In the genomic region with DNA sequence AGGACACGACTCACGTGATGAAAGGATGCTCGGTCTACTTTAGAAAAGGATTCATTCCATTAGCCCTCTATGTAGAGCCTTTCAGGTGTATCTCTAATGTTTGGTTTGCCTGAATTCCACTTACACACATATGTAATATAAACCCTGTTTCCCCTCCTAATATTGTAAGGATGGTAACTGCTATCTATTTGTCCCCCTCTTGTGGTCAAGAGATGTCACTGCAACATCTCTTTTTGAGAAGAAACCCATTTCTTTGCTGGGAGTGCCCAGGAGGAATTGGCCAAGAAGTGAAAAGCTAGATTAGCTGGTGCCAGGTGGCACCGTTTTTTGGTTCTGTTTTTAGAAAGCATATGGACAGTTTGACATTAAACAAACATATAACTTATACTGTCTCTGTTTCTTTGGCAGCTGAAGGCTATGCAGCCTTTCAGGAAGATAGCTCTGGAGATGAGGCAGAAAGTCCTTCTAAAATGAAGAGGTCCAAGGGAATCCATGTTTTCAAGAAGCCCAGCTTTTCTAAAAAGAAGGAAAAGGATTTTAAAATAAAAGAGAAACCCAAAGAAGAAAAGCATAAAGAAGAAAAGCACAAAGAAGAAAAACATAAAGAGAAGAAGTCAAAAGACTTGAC, we compare ENCODE assay signal across 8 cellular contexts. TPM values are rescaled to one million over a fixed set of nuclear protein-coding genes. Genes with fewer than 3 reads are reported as not detected.
DNase-seq lines count a peak whose midpoint lies in the region; ATAC-seq, FAIRE-seq and TF ChIP-seq lines count a peak whose summit lies in the region.

No MANE protein-coding gene starts in this region.

- DNase-seq in GM06990 (ENCODE audit: extremely low read depth, insufficient read length) = no peak
- DNase-seq in NCI-H2029 treated with DMSO at 0.1 percent for 48 hours (lab: John Stamatoyannopoulos, UW) = peak; percentile 9
- no peak for DNase-seq in WTC11 (ENCODE audit: low spot score)
- DNase-seq in left ventricle myocardium inferior = no peak
- no peak for DNase-seq in smooth muscle cell (lab: John Stamatoyannopoulos, UW; ENCODE audit: unreplicated experiment)
- DNase-seq in posterior vena cava (ENCODE audit: low spot score) = no peak

- no peak overlapping the region for H3K27ac ChIP-seq in left ventricle myocardium inferior (replicated peaks)
- H3K27ac ChIP-seq in smooth muscle cell (ENCODE audit: low read depth) = no peak overlapping the region

- H3K4me3 Mint-ChIP-seq in WTC11 = no peak overlapping the region

- no peak overlapping the region for H3K4me2 ChIP-seq in smooth muscle cell

- peak; percentile 80 for TF ChIP-seq CTCF in GM06990 (IDR thresholded peaks at IDR 0.05; ENCODE audit: insufficient read depth, low read length, poor library complexity, severe bottlenecking)
- peak; percentile 75 for TF ChIP-seq CTCF in WTC11 (IDR thresholded peaks at IDR 0.05)
- TF ChIP-seq CTCF in left ventricle myocardium inferior (IDR thresholded peaks at IDR 0.05; ENCODE audit: borderline replicate concordance) = peak; percentile 85
- TF ChIP-seq CTCF in smooth muscle cell (IDR thresholded peaks at IDR 0.05; ENCODE audit: borderline replicate concordance, insufficient read depth, poor library complexity, severe bottlenecking) = peak; percentile 86

- no peaks in the 10 kb centered on the region; the same call in none of the 2 replicates for H3K36me3 ChIP-seq in GM06990 (ENCODE audit: control insufficient read depth, insufficient read depth, low read length)
- peaks cover 27% of the 10 kb centered on the region for H3K36me3 ChIP-seq in left ventricle myocardium inferior
- H3K36me3 ChIP-seq in smooth muscle cell (ENCODE audit: low read depth) = no peaks in the 10 kb centered on the region

- no peak overlapping the region for H2AFZ ChIP-seq in smooth muscle cell (ENCODE audit: low read depth)

- ATAC-seq in WTC11 (peak; percentile 30; the same call in 1 of the 2 replicates), HG02588 (IDR thresholded peaks at IDR 0.05; ENCODE audit: unreplicated experiment) (no peak)

- H3K9me3 ChIP-seq in left ventricle myocardium inferior (replicated peaks) = no peaks in the 10 kb centered on the region
- no peaks in the 10 kb centered on the region for H3K9me3 ChIP-seq in smooth muscle cell (replicated peaks; ENCODE audit: low read depth)

- intact Hi-C loops in left ventricle myocardium inferior (cut with micrococcal nuclease) = no loop called here
- intact Hi-C loops in posterior vena cava (cut with DNase I) = no loop called here

- CTCF ChIA-PET in WTC11 (lab: Charles Lee) = interaction anchor here (0.6 to 2.9 kb wide), 19 partner anchors 9 to 716 kb away, joined by 3 to 20 read pairs (median 3); a partner anchor contains a TSS

- H3K79me2 ChIP-seq in smooth muscle cell (ENCODE audit: low read depth) = peaks cover 25% of the 10 kb centered on the region

- peak; percentile 78 for FAIRE-seq in A204.1 (lab: Jason Lieb, UNC)

- 0 out of 2 replicates have a peak overlapping the region, but pooled peaks have one; percentile 53 for H3K27ac Mint-ChIP-seq in WTC11

- POLR2A ChIA-PET in WTC11 (lab: Charles Lee) = no interaction called here

- H3K27me3 Mint-ChIP-seq in WTC11 (ENCODE audit: low read depth) = no peaks in the 10 kb centered on the region

- H3K9ac ChIP-seq in smooth muscle cell (ENCODE audit: low read depth) = no peak overlapping the region

- H4K20me1 ChIP-seq in smooth muscle cell (ENCODE audit: low read depth) = peaks cover 28% of the 10 kb centered on the region

- WGBS in smooth muscle cell (ENCODE audit: low lambda C conversion rate) = 69% methylated on average over 4 of the region's 4 CpGs

- peaks cover 10% of the 10 kb centered on the region for H3K4me1 Mint-ChIP-seq in WTC11

- no peaks in the 10 kb centered on the region for H3F3A ChIP-seq in smooth muscle cell (ENCODE audit: low read depth)

- no peaks in the 10 kb centered on the region for H3K9me3 Mint-ChIP-seq in WTC11

- H3K4me3 ChIP-seq in GM06990 (replicated peaks; ENCODE audit: low read depth, low read length) (no peak overlapping the region), left ventricle myocardium inferior (no peak overlapping the region), smooth muscle cell (no peak overlapping the region)

- H3K36me3 Mint-ChIP-seq in WTC11 = peaks cover 18% of the 10 kb centered on the region

- no peaks in the 10 kb centered on the region for H3K27me3 ChIP-seq in GM06990 (replicated peaks; ENCODE audit: control insufficient read depth, insufficient read depth, low read length)
- H3K27me3 ChIP-seq in left ventricle myocardium inferior (ENCODE audit: low read depth) = no peaks in the 10 kb centered on the region
- no peaks in the 10 kb centered on the region for H3K27me3 ChIP-seq in smooth muscle cell (ENCODE audit: low read depth)

- H3K4me1 ChIP-seq in left ventricle myocardium inferior (peaks cover 16% of the 10 kb centered on the region), smooth muscle cell (ENCODE audit: low read depth) (no peaks in the 10 kb centered on the region)

TF ChIP-seq in WTC11, 78 proteins besides CTCF, POLR2A, EP300 and RAD21:
- TF ChIP-seq RORB (CRISPR knock-in tag; IDR thresholded peaks at IDR 0.05) = no peak
- TF ChIP-seq, protein P1, sequence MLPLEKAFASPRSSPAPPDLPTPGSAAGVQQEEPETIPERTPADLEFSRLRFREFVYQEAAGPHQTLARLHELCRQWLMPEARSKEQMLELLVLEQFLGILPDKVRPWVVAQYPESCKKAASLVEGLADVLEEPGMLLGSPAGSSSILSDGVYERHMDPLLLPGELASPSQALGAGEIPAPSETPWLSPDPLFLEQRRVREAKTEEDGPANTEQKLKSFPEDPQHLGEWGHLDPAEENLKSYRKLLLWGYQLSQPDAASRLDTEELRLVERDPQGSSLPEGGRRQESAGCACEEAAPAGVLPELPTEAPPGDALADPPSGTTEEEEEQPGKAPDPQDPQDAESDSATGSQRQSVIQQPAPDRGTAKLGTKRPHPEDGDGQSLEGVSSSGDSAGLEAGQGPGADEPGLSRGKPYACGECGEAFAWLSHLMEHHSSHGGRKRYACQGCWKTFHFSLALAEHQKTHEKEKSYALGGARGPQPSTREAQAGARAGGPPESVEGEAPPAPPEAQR (CRISPR knock-in tag; IDR thresholded peaks at IDR 0.05) = no peak
- no peak for TF ChIP-seq JAZF1 (CRISPR knock-in tag; IDR thresholded peaks at IDR 0.05)
- TF ChIP-seq FOXP1 (CRISPR knock-in tag; IDR thresholded peaks at IDR 0.05; ENCODE audit: borderline replicate concordance) = no peak
- no peak for TF ChIP-seq ZNF232 (CRISPR knock-in tag; IDR thresholded peaks at IDR 0.05)
- TF ChIP-seq, protein P2, sequence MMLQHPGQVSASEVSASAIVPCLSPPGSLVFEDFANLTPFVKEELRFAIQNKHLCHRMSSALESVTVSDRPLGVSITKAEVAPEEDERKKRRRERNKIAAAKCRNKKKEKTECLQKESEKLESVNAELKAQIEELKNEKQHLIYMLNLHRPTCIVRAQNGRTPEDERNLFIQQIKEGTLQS (CRISPR knock-in tag; conservative IDR thresholded peaks at IDR 0.05) = no peak
- TF ChIP-seq, protein P3, sequence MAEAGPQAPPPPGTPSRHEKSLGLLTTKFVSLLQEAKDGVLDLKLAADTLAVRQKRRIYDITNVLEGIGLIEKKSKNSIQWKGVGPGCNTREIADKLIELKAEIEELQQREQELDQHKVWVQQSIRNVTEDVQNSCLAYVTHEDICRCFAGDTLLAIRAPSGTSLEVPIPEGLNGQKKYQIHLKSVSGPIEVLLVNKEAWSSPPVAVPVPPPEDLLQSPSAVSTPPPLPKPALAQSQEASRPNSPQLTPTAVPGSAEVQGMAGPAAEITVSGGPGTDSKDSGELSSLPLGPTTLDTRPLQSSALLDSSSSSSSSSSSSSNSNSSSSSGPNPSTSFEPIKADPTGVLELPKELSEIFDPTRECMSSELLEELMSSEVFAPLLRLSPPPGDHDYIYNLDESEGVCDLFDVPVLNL (CRISPR knock-in tag; IDR thresholded peaks at IDR 0.05; ENCODE audit: borderline replicate concordance, low read depth) = no peak
- TF ChIP-seq, protein P4, sequence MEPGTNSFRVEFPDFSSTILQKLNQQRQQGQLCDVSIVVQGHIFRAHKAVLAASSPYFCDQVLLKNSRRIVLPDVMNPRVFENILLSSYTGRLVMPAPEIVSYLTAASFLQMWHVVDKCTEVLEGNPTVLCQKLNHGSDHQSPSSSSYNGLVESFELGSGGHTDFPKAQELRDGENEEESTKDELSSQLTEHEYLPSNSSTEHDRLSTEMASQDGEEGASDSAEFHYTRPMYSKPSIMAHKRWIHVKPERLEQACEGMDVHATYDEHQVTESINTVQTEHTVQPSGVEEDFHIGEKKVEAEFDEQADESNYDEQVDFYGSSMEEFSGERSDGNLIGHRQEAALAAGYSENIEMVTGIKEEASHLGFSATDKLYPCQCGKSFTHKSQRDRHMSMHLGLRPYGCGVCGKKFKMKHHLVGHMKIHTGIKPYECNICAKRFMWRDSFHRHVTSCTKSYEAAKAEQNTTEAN (CRISPR knock-in tag; IDR thresholded peaks at IDR 0.05) = no peak
- TF ChIP-seq, protein P5, sequence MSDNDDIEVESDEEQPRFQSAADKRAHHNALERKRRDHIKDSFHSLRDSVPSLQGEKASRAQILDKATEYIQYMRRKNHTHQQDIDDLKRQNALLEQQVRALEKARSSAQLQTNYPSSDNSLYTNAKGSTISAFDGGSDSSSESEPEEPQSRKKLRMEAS (CRISPR knock-in tag; IDR thresholded peaks at IDR 0.05) = no peak
- no peak for TF ChIP-seq NFATC4 (CRISPR knock-in tag; IDR thresholded peaks at IDR 0.05)
- TF ChIP-seq NFYB (CRISPR knock-in tag; conservative IDR thresholded peaks at IDR 0.05; ENCODE audit: low read depth) = no peak
- no peak for TF ChIP-seq ZNF416 (CRISPR knock-in tag; IDR thresholded peaks at IDR 0.05)
- TF ChIP-seq SOX15 (CRISPR knock-in tag; IDR thresholded peaks at IDR 0.05) = no peak
- TF ChIP-seq SP1 (CRISPR knock-in tag; conservative IDR thresholded peaks at IDR 0.05) = no peak
- TF ChIP-seq FOXK1 (CRISPR knock-in tag; IDR thresholded peaks at IDR 0.05) = no peak
- no peak for TF ChIP-seq ZNF121 (CRISPR knock-in tag; IDR thresholded peaks at IDR 0.05)
TF ChIP-seq in WTC11: peak in this region for 0.

RNA-seq across cellular contexts. Expression of a gene that starts 41.2 kb away (rescaled TPM):
- total RNA-seq in WTC11 (2021) (59.9 to 69.3 TPM (median 61.4 TPM) in 3 replicates), left ventricle myocardium inferior (46.2 TPM), smooth muscle cell (33.6 and 42.9 TPM in 2 replicates), posterior vena cava (10 to 100 TPM; 41.4 to 50.4 TPM)
- 33.3 and 40.9 TPM in 2 replicates for polyA plus RNA-seq in smooth muscle cell
